Comparison of ENCODE assay signal across 17 cellular contexts in the genomic region with DNA sequence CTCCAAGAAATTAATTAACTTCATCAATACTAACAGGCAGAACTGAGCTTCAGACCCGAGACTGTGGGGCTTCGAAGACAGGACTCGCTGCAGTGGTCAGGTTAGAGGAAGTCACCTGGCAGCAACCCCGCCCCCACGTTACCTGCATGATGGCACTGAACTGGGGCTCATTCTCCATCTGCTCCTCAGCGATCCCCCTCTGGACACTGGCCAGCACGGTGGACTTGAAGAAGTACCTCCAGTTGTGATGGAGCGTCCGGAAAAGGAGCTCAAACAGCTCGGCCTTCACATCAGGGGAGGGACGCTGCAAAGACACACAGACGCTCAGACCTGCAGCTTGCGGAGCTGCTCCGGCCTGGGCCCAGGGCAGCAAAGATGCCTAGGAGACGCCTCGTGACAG. TPM values are rescaled to one million over a fixed set of nuclear protein-coding genes. Genes with fewer than 3 reads are reported as not detected.
DNase-seq lines count a peak whose midpoint lies in the region; ATAC-seq and TF ChIP-seq lines count a peak whose summit lies in the region.
"Had no signal": no experiment of that assay in that cellular context is flagged by ENCODE, and none has a peak within 500 bp of the region (broad histone marks: within the 10 kb centered on the region; RNA-seq: fewer than 3 reads in every experiment).

No MANE protein-coding gene starts in this region.

- H3K4me3 Mint-ChIP-seq in chondrocyte (ENCODE audit: unreplicated experiment) (no peak overlapping the region), type B pancreatic cell (no peak overlapping the region)
- H3K4me3 Mint-ChIP-seq in stimulated activated naive B cell treated with anti-CD40 and anti-IgM and Interleukin-4, amounts not matched to agents 10 μg/mL and 1 μg/mL and 100 μg/mL, for 72 hours: no peak overlapping the region
- H3K4me3 Mint-ChIP-seq: CD4-positive, CD25-positive, alpha-beta regulatory T cell; CD8-positive, alpha-beta memory T cell had no signal

- H3K9me3 Mint-ChIP-seq in chondrocyte (ENCODE audit: low read depth): no peaks in the 10 kb centered on the region
- no peaks in the 10 kb centered on the region for H3K9me3 Mint-ChIP-seq in stimulated activated naive B cell treated with anti-CD40 and anti-IgM and Interleukin-4, amounts not matched to agents 10 μg/mL and 1 μg/mL and 100 μg/mL, for 72 hours
- no peaks in the 10 kb centered on the region for H3K9me3 Mint-ChIP-seq in type B pancreatic cell
- H3K9me3 Mint-ChIP-seq: CD4-positive, CD25-positive, alpha-beta regulatory T cell; CD8-positive, alpha-beta memory T cell had no signal

- H3K27me3 Mint-ChIP-seq in chondrocyte (ENCODE audit: low read depth): no peaks in the 10 kb centered on the region
- no peaks in the 10 kb centered on the region for H3K27me3 Mint-ChIP-seq in stimulated activated naive B cell treated with anti-CD40 and anti-IgM and Interleukin-4, amounts not matched to agents 10 μg/mL and 1 μg/mL and 100 μg/mL, for 72 hours
- H3K27me3 Mint-ChIP-seq in type B pancreatic cell: no peaks in the 10 kb centered on the region
- H3K27me3 Mint-ChIP-seq: CD4-positive, CD25-positive, alpha-beta regulatory T cell; CD8-positive, alpha-beta memory T cell had no signal

- H3K27ac Mint-ChIP-seq in chondrocyte (ENCODE audit: unreplicated experiment) (no peak overlapping the region), type B pancreatic cell (no peak overlapping the region)
- H3K27ac Mint-ChIP-seq in stimulated activated naive B cell treated with anti-CD40 and anti-IgM and Interleukin-4, amounts not matched to agents 10 μg/mL and 1 μg/mL and 100 μg/mL, for 72 hours: peak overlapping the region; percentile 37

- DNase-seq in chondrocyte (ENCODE audit: low spot score): peak; percentile 89
- peak; percentile 88 for DNase-seq in mesenteric fat pad (ENCODE audit: low spot score)
- DNase-seq in stimulated activated naive B cell treated with anti-CD40 and anti-IgM and Interleukin-4, amounts not matched to agents 10 μg/mL and 1 μg/mL and 100 μg/mL, for 72 hours: no peak
- no peak for DNase-seq in type B pancreatic cell (ENCODE audit: extremely low spot score, unreplicated experiment)
- no peak for DNase-seq in OCI-M2 (lab: John Stamatoyannopoulos, UW; ENCODE audit: unreplicated experiment)
- DNase-seq: ACHN; BE2C; C1 segment of cervical spinal cord; CD4-positive, CD25-positive, alpha-beta regulatory T cell; CD8-positive, alpha-beta memory T cell; COR-L47; DMS79; GDM1; GM23248 had no signal

- ATAC-seq in stimulated activated naive B cell treated with anti-CD40 and anti-IgM and Interleukin-4, amounts not matched to agents 10 μg/mL and 1 μg/mL and 100 μg/mL, for 72 hours (replicated peaks): no peak
- no peak for ATAC-seq in HG03460 (IDR thresholded peaks at IDR 0.05; ENCODE audit: unreplicated experiment)

- TF ChIP-seq CTCF in chondrocyte (IDR thresholded peaks at IDR 0.05) (no peak), type B pancreatic cell (conservative IDR thresholded peaks at IDR 0.05) (no peak)

- H3K4me1 Mint-ChIP-seq in chondrocyte (ENCODE audit: low read depth) (no peaks in the 10 kb centered on the region), type B pancreatic cell (ENCODE audit: unreplicated experiment) (peaks cover 7% of the 10 kb centered on the region)
- peaks cover 0 to 1% of the 10 kb centered on the region in 2 donors for H3K4me1 Mint-ChIP-seq in stimulated activated naive B cell treated with anti-CD40 and anti-IgM and Interleukin-4, amounts not matched to agents 10 μg/mL and 1 μg/mL and 100 μg/mL, for 72 hours

- peaks cover 52% of the 10 kb centered on the region for H3K36me3 Mint-ChIP-seq in chondrocyte (ENCODE audit: low read depth)
- peaks cover 53 to 78% of the 10 kb centered on the region in 2 donors for H3K36me3 Mint-ChIP-seq in stimulated activated naive B cell treated with anti-CD40 and anti-IgM and Interleukin-4, amounts not matched to agents 10 μg/mL and 1 μg/mL and 100 μg/mL, for 72 hours
- peaks cover 32% of the 10 kb centered on the region for H3K36me3 Mint-ChIP-seq in type B pancreatic cell

RNA-seq across cellular contexts. Expression of gene GSG1L, which starts 40.9 kb away (rescaled TPM):
- 0.23 TPM in 1 of 3 replicates, not detected in the others for total RNA-seq in chondrocyte
- total RNA-seq in mesenteric fat pad: not detected
- 1.4 and 26.2 TPM in 2 replicates for total RNA-seq in type B pancreatic cell (ENCODE audit: low replicate concordance)
- total RNA-seq: CD4-positive, CD25-positive, alpha-beta regulatory T cell; Daoy; GM23248; HT-29 had no signal

Comparison
In these comparisons a context has a peak if more than half of its experiments do, and no peak if none do; other contexts are left out.
1. DNase-seq: peak in chondrocyte (single experiment) and mesenteric fat pad (single experiment); none in stimulated activated naive B cell treated with anti-CD40 and anti-IgM and Interleukin-4, amounts not matched to agents 10 μg/mL and 1 μg/mL and 100 μg/mL, for 72 hours (single experiment), type B pancreatic cell (single experiment) and OCI-M2 (single experiment).